Comparison of ENCODE assay signal across 1 cellular context in genomic region chr12:49984476-49984890, GRCh38.
TF ChIP-seq lines count a peak whose summit lies in the region.

No MANE protein-coding gene starts in this region.

TF ChIP-seq in IMR-90, 13 proteins besides CTCF, POLR2A, EP300 and RAD21:
- no peak for TF ChIP-seq BHLHE40 (IDR thresholded peaks at IDR 0.05; ENCODE audit: low read depth, low read length)
- TF ChIP-seq RCOR1 (IDR thresholded peaks at IDR 0.05; ENCODE audit: insufficient replicate concordance, low read length): no peak
- TF ChIP-seq RFX5 (IDR thresholded peaks at IDR 0.05; ENCODE audit: low read depth, low read length): no peak
- no peak for TF ChIP-seq MAFK (IDR thresholded peaks at IDR 0.05; ENCODE audit: low read depth, low read length)
TF ChIP-seq in IMR-90: peak in this region for 0.
